1 cellular context compared by ENCODE assay signal in genomic region chr16:70770968-70771552, GRCh38.
TF ChIP-seq lines count a peak whose summit lies in the region.

No MANE protein-coding gene starts in this region.

TF ChIP-seq in HepG2, 621 proteins besides CTCF, POLR2A, EP300 and RAD21 (continued from another document and continues in another):
- TF ChIP-seq IKZF4 (CRISPR knock-in tag; IDR thresholded peaks at IDR 0.05; ENCODE audit: borderline replicate concordance, low read depth, not compliant biosample characterization): no peak
- no peak for TF ChIP-seq ZNF780A (CRISPR knock-in tag; IDR thresholded peaks at IDR 0.05)
- TF ChIP-seq SMC3 (IDR thresholded peaks at IDR 0.05; ENCODE audit: low read length): peak; percentile 90
- TF ChIP-seq POGK (CRISPR knock-in tag; conservative IDR thresholded peaks at IDR 0.05): 0 out of 2 replicates have a peak, but pooled peaks have one; percentile 42
- no peak for TF ChIP-seq SNRNP70 (IDR thresholded peaks at IDR 0.05; ENCODE audit: low read depth, low read length)
- TF ChIP-seq BORCS8-MEF2B (CRISPR knock-in tag; IDR thresholded peaks at IDR 0.05): peak; percentile 65; the same call in 1 of the 2 replicates
- no peak for TF ChIP-seq RELA (CRISPR knock-in tag; IDR thresholded peaks at IDR 0.05)
- no peak for TF ChIP-seq ZNF574 (CRISPR knock-in tag; IDR thresholded peaks at IDR 0.05)
- no peak for TF ChIP-seq TIGD3 (CRISPR knock-in tag; IDR thresholded peaks at IDR 0.05; ENCODE audit: borderline replicate concordance)
- no peak for TF ChIP-seq NFRKB (IDR thresholded peaks at IDR 0.05)
- TF ChIP-seq ARNT2 (CRISPR knock-in tag; IDR thresholded peaks at IDR 0.05; ENCODE audit: low read depth): no peak
- TF ChIP-seq ZFP1 (CRISPR knock-in tag; IDR thresholded peaks at IDR 0.05): no peak
- no peak for TF ChIP-seq HCFC1 (IDR thresholded peaks at IDR 0.05; ENCODE audit: low read depth, low read length)
- TF ChIP-seq CC2D1A (CRISPR knock-in tag; IDR thresholded peaks at IDR 0.05): 0 out of 2 replicates have a peak, but pooled peaks have one; percentile 34
- TF ChIP-seq ZNF773 (CRISPR knock-in tag; IDR thresholded peaks at IDR 0.05; ENCODE audit: borderline replicate concordance): no peak
- TF ChIP-seq, protein P1, sequence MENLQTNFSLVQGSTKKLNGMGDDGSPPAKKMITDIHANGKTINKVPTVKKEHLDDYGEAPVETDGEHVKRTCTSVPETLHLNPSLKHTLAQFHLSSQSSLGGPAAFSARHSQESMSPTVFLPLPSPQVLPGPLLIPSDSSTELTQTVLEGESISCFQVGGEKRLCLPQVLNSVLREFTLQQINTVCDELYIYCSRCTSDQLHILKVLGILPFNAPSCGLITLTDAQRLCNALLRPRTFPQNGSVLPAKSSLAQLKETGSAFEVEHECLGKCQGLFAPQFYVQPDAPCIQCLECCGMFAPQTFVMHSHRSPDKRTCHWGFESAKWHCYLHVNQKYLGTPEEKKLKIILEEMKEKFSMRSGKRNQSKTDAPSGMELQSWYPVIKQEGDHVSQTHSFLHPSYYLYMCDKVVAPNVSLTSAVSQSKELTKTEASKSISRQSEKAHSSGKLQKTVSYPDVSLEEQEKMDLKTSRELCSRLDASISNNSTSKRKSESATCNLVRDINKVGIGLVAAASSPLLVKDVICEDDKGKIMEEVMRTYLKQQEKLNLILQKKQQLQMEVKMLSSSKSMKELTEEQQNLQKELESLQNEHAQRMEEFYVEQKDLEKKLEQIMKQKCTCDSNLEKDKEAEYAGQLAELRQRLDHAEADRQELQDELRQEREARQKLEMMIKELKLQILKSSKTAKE (CRISPR knock-in tag; IDR thresholded peaks at IDR 0.05; ENCODE audit: borderline replicate concordance): no peak
- no peak for TF ChIP-seq SAP130 (CRISPR knock-in tag; IDR thresholded peaks at IDR 0.05; ENCODE audit: low read depth)
- 0 out of 2 replicates have a peak, but pooled peaks have one; percentile 29 for TF ChIP-seq ZNF782 (CRISPR knock-in tag; IDR thresholded peaks at IDR 0.05; ENCODE audit: borderline replicate concordance)
- TF ChIP-seq CREB3 (CRISPR knock-in tag; IDR thresholded peaks at IDR 0.05): no peak
- no peak for TF ChIP-seq ZNF33A (CRISPR knock-in tag; IDR thresholded peaks at IDR 0.05; ENCODE audit: borderline replicate concordance)
- no peak for TF ChIP-seq SIX4 (CRISPR knock-in tag; IDR thresholded peaks at IDR 0.05)
- TF ChIP-seq GATAD2A (CRISPR knock-in tag; IDR thresholded peaks at IDR 0.05): no peak
- no peak for TF ChIP-seq MATR3 (CRISPR knock-in tag; IDR thresholded peaks at IDR 0.05)
- no peak for TF ChIP-seq RFX1 (IDR thresholded peaks at IDR 0.05)
- TF ChIP-seq PITX1 (CRISPR knock-in tag; IDR thresholded peaks at IDR 0.05): no peak
- TF ChIP-seq SUZ12 (IDR thresholded peaks at IDR 0.05; ENCODE audit: low read depth, low read length): no peak
- TF ChIP-seq SP140L (CRISPR knock-in tag; IDR thresholded peaks at IDR 0.05; ENCODE audit: borderline replicate concordance): no peak
- no peak for TF ChIP-seq TCF12 (IDR thresholded peaks at IDR 0.05)
- no peak for TF ChIP-seq TCF12 (CRISPR knock-in tag; IDR thresholded peaks at IDR 0.05)
- no peak; the same call in 1 of the 2 replicates for TF ChIP-seq ZNF510 (CRISPR knock-in tag; IDR thresholded peaks at IDR 0.05; ENCODE audit: low read depth)
- no peak for TF ChIP-seq ZNF800 (CRISPR knock-in tag; IDR thresholded peaks at IDR 0.05)
- no peak for TF ChIP-seq ZNF652 (CRISPR knock-in tag; IDR thresholded peaks at IDR 0.05; ENCODE audit: borderline replicate concordance, low read depth)
- no peak for TF ChIP-seq ZFP37 (CRISPR knock-in tag; IDR thresholded peaks at IDR 0.05; ENCODE audit: borderline replicate concordance)
- 0 out of 2 replicates have a peak, but pooled peaks have one; percentile 63 for TF ChIP-seq GTF3A (CRISPR knock-in tag; conservative IDR thresholded peaks at IDR 0.05)
- no peak; the same call in 1 of the 2 replicates for TF ChIP-seq MAX (IDR thresholded peaks at IDR 0.05)
- no peak for TF ChIP-seq GPBP1L1 (CRISPR knock-in tag; IDR thresholded peaks at IDR 0.05)
- TF ChIP-seq TGIF2 (CRISPR knock-in tag; IDR thresholded peaks at IDR 0.05): no peak
- TF ChIP-seq ZNF687 (CRISPR knock-in tag; IDR thresholded peaks at IDR 0.05): peak; percentile 40
- TF ChIP-seq JARID2 (CRISPR knock-in tag; IDR thresholded peaks at IDR 0.05; ENCODE audit: insufficient replicate concordance): no peak
- TF ChIP-seq NBN (conservative IDR thresholded peaks at IDR 0.05): no peak
- TF ChIP-seq ZNF598 (CRISPR knock-in tag; IDR thresholded peaks at IDR 0.05; ENCODE audit: borderline replicate concordance): 0 out of 2 replicates have a peak, but pooled peaks have one; percentile 59
- TF ChIP-seq IRF9 (CRISPR knock-in tag; IDR thresholded peaks at IDR 0.05; ENCODE audit: borderline replicate concordance): 0 out of 2 replicates have a peak, but pooled peaks have one; percentile 53
